Comparison of ENCODE assay signal across 9 cellular contexts in the genomic region with DNA sequence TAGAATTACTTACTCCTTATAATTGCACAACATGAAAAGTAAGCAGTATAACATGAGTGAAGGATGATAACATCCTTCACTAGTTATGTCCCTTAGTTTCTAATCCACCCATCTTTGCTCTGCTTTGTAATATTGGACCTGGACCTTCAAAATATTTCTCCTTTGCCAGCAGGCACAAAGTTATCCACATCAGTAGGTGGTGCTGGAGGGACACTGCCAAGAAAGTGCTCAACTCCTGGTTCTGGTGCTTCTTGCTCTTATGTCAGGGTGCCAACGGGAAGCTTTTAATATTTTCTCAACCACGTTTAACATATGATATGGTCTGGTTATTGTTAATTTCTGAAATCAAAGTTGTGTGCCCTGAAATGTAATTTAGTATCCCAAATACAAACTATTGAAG. TPM values are rescaled to one million over a fixed set of nuclear protein-coding genes. Genes with fewer than 3 reads are reported as not detected.
DNase-seq lines count a peak whose midpoint lies in the region; ATAC-seq and TF ChIP-seq lines count a peak whose summit lies in the region.
"Had no signal": no experiment of that assay in that cellular context is flagged by ENCODE, and none has a peak within 500 bp of the region (broad histone marks: within the 10 kb centered on the region; RNA-seq: fewer than 3 reads in every experiment).

No MANE protein-coding gene starts in this region.

- no peak overlapping the region for H3K4me3 Mint-ChIP-seq in stimulated activated naive B cell treated with anti-CD40 and anti-IgM and Interleukin-4, amounts not matched to agents 10 μg/mL and 1 μg/mL and 100 μg/mL, for 72 hours

- no peaks in the 10 kb centered on the region for H3K4me1 ChIP-seq in Loucy (ENCODE audit: insufficient read depth, low read length, poor library complexity, severe bottlenecking)
- no peaks in the 10 kb centered on the region for H3K4me1 ChIP-seq in colonic mucosa

- no peaks in the 10 kb centered on the region for H3K27me3 ChIP-seq in GM06990 (replicated peaks; ENCODE audit: control insufficient read depth, insufficient read depth, low read length)
- no peaks in the 10 kb centered on the region for H3K27me3 ChIP-seq in Loucy (ENCODE audit: insufficient read depth, low read length, poor library complexity, severe bottlenecking)
- no peaks in the 10 kb centered on the region for H3K27me3 ChIP-seq in colonic mucosa

- H3K4me1 Mint-ChIP-seq in stimulated activated naive B cell treated with anti-CD40 and anti-IgM and Interleukin-4, amounts not matched to agents 10 μg/mL and 1 μg/mL and 100 μg/mL, for 72 hours, result peaks cover 0 to 4% of the 10 kb centered on the region in 2 donors

- H3K36me3 ChIP-seq in GM06990 (ENCODE audit: control insufficient read depth, insufficient read depth, low read length) (peaks cover 3% of the 10 kb centered on the region; the same call in 1 of the 2 replicates), Loucy (ENCODE audit: insufficient read depth, low read length) (peaks cover 11% of the 10 kb centered on the region; the same call in 1 of the 2 replicates), colonic mucosa (no peaks in the 10 kb centered on the region)

- no peak overlapping the region for H3K9ac ChIP-seq in Loucy (ENCODE audit: low read depth, low read length, poor library complexity, severe bottlenecking)
- H3K9ac ChIP-seq in colonic mucosa (ENCODE audit: low read depth in 2 of 2, low read length in 2 of 2), result no peak overlapping the region

- no peak overlapping the region for H3K27ac Mint-ChIP-seq in stimulated activated naive B cell treated with anti-CD40 and anti-IgM and Interleukin-4, amounts not matched to agents 10 μg/mL and 1 μg/mL and 100 μg/mL, for 72 hours

- H3K9me2 ChIP-seq in Loucy (replicated peaks; ENCODE audit: low read depth, low read length), result no peaks in the 10 kb centered on the region

- H3K27me3 Mint-ChIP-seq in stimulated activated naive B cell treated with anti-CD40 and anti-IgM and Interleukin-4, amounts not matched to agents 10 μg/mL and 1 μg/mL and 100 μg/mL, for 72 hours, result no peaks in the 10 kb centered on the region

- no peak overlapping the region for H2AFZ ChIP-seq in Loucy (ENCODE audit: low read length)

- TF ChIP-seq CTCF in GM06990 (IDR thresholded peaks at IDR 0.05; ENCODE audit: insufficient read depth, low read length, poor library complexity, severe bottlenecking), result peak; percentile 30
- TF ChIP-seq CTCF in Loucy (conservative IDR thresholded peaks at IDR 0.05; ENCODE audit: low read length), result peak; percentile 14; the same call in 1 of the 2 replicates
- TF ChIP-seq CTCF in cardiac fibroblast (IDR thresholded peaks at IDR 0.05; ENCODE audit: low read depth, low read length), result peak; percentile 31
- TF ChIP-seq CTCF in colonic mucosa (IDR thresholded peaks at IDR 0.05), result no peak

- no peaks in the 10 kb centered on the region for H3K9me3 Mint-ChIP-seq in stimulated activated naive B cell treated with anti-CD40 and anti-IgM and Interleukin-4, amounts not matched to agents 10 μg/mL and 1 μg/mL and 100 μg/mL, for 72 hours

- no peaks in the 10 kb centered on the region for H4K20me1 ChIP-seq in Loucy (ENCODE audit: insufficient read depth, low read length, poor library complexity, severe bottlenecking)

- H3K36me3 Mint-ChIP-seq in stimulated activated naive B cell treated with anti-CD40 and anti-IgM and Interleukin-4, amounts not matched to agents 10 μg/mL and 1 μg/mL and 100 μg/mL, for 72 hours, result peaks cover 10 to 31% of the 10 kb centered on the region in 2 donors

- no peak overlapping the region for H3K27ac ChIP-seq in colonic mucosa
- H3K27ac ChIP-seq: lower lobe of right lung had no signal

- no peak overlapping the region for H3K4me2 ChIP-seq in Loucy (ENCODE audit: low read depth, low read length, poor library complexity, severe bottlenecking)

- H3K4me3 ChIP-seq in GM06990 (replicated peaks; ENCODE audit: low read depth, low read length) (no peak overlapping the region), Loucy (ENCODE audit: low read length, poor library complexity, severe bottlenecking) (no peak overlapping the region), cardiac fibroblast (replicated peaks in 1 of 2; ENCODE audit: low read depth in 2 of 2, low read length in 2 of 2) (no peak overlapping the region), colonic mucosa (no peak overlapping the region)
- H3K4me3 ChIP-seq: lower lobe of right lung had no signal

- DNase-seq in GM06990 (ENCODE audit: extremely low read depth, insufficient read length) (no peak), cardiac fibroblast (ENCODE audit: low read depth in 2 of 2) (peak; percentile 55 to 61), mucosa of gallbladder (ENCODE audit: low spot score) (peak; percentile 15), NCI-H510A (lab: John Stamatoyannopoulos, UW) (no peak), colonic mucosa (no peak)
- DNase-seq in stimulated activated naive B cell treated with anti-CD40 and anti-IgM and Interleukin-4, amounts not matched to agents 10 μg/mL and 1 μg/mL and 100 μg/mL, for 72 hours, result no peak
- DNase-seq: lower lobe of right lung had no signal

- ATAC-seq in HG03565 (IDR thresholded peaks at IDR 0.05; ENCODE audit: unreplicated experiment), result no peak
- ATAC-seq in stimulated activated naive B cell treated with anti-CD40 and anti-IgM and Interleukin-4, amounts not matched to agents 10 μg/mL and 1 μg/mL and 100 μg/mL, for 72 hours (replicated peaks), result no peak

- no peaks in the 10 kb centered on the region for H3K9me3 ChIP-seq in Loucy (ENCODE audit: insufficient read depth, low read depth, low read length)
- no peaks in the 10 kb centered on the region for H3K9me3 ChIP-seq in colonic mucosa
- H3K9me3 ChIP-seq: lower lobe of right lung had no signal

- H3F3A ChIP-seq in Loucy (ENCODE audit: low read depth), result no peaks in the 10 kb centered on the region

- intact Hi-C loops in colonic mucosa (cut with DNase I), result no loop called here

- no peaks in the 10 kb centered on the region for H3K79me2 ChIP-seq in Loucy (ENCODE audit: insufficient read depth, low read length)

RNA-seq across cellular contexts. Expression of a gene that starts 49.1 kb away (rescaled TPM):
- 98.8 TPM for total RNA-seq in mucosa of gallbladder
- total RNA-seq in colonic mucosa, result 10 to 100 TPM; 70.0 to 80.0 TPM

Comparison
In these comparisons a context has a peak if more than half of its experiments do, and no peak if none do; other contexts are left out.
1. DNase-seq: peak in cardiac fibroblast (2 of 2) and mucosa of gallbladder (single experiment); none in GM06990 (single experiment), stimulated activated naive B cell treated with anti-CD40 and anti-IgM and Interleukin-4, amounts not matched to agents 10 μg/mL and 1 μg/mL and 100 μg/mL, for 72 hours (single experiment), NCI-H510A (single experiment) and colonic mucosa (single experiment).